8 cellular contexts compared by ENCODE assay signal in the genomic region with DNA sequence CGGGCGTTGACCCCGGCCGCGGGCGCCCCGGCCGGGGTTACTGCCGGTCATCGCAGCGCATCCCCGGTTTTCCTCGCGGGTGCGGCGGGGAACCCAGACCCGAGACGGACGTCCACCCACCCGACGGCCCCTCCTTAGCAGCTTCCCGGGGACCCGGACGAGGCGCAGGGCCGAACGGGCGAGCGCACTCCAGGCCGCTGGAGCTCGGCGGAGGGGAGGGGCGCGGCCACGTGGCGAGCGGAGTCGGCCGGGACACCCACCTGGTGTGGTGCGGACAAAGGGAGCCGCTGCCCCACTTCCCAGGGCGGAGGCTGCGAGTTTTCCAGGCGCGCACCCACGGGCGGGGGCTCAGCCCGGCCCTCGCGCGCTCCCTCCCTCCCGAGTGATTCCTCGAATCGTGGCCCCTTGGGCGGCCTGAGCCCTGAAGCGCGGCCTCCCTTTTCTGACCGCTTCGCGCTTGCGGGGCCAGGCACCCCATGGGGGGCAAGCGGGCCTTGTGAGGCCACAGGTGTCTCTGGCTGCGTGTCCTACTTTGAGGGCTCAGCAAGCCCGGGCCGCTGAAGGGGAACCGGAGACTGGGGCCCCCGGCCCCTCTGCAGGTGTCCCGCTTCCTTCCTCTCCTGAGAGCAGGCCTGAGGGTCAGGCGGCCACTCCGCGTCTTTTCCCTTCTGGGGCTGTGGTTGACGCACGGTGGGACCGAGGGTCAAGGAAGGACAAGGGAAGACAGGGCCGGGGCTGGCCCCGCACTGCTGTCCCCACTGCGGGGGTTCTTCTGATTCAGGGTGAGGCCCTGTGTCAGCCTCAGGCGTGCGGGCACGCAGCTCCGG. TPM values are rescaled to one million over a fixed set of nuclear protein-coding genes. Genes with fewer than 3 reads are reported as not detected.
DNase-seq lines count a peak whose midpoint lies in the region; ATAC-seq and TF ChIP-seq lines count a peak whose summit lies in the region.

No MANE protein-coding gene starts in this region.

- peak; percentile 15 for ATAC-seq in HG02678 (IDR thresholded peaks at IDR 0.05; ENCODE audit: unreplicated experiment)

- H3K36me3 ChIP-seq in PC-9 (ENCODE audit: low read depth) (no peaks in the 10 kb centered on the region), muscle layer of colon (ENCODE audit: insufficient read depth, low read length) (peaks cover 5% of the 10 kb centered on the region)

- H3K4me1 Mint-ChIP-seq in dendritic cell treated with granulocyte-macrophage colony-stimulating factor and Interleukin-4, amounts not matched to agents 40 ng/mL and 50 ng/mL, for 4 days (ENCODE audit: low read depth) = peaks cover 39% of the 10 kb centered on the region

- peaks cover 35% of the 10 kb centered on the region for H3K79me2 ChIP-seq in PC-9 (ENCODE audit: low read depth)

- H3K4me3 ChIP-seq in PC-9 (peak overlapping the region; percentile 54; the same call in 1 of the 2 replicates), muscle layer of colon (ENCODE audit: low read depth in 1 of 2, low read length in 2 of 2) (peak overlapping the region; percentile 66 to 74)

- H3K27ac ChIP-seq in PC-9 = peak overlapping the region; percentile 88
- peak overlapping the region; percentile 95 for H3K27ac ChIP-seq in muscle layer of colon (ENCODE audit: low read depth, low read length)

- H3K27me3 ChIP-seq in PC-9 (ENCODE audit: insufficient read depth, low read depth) = no peaks in the 10 kb centered on the region
- no peaks in the 10 kb centered on the region for H3K27me3 ChIP-seq in muscle layer of colon (ENCODE audit: control insufficient read depth in 1 of 2, insufficient read depth in 2 of 2, low read length in 2 of 2)

- no peaks in the 10 kb centered on the region for H3K9me2 ChIP-seq in PC-9 (ENCODE audit: insufficient read depth)

- H3F3A ChIP-seq in PC-9 (ENCODE audit: insufficient read depth, low read depth) = peaks cover 19% of the 10 kb centered on the region

- H3K9me3 ChIP-seq in PC-9 (ENCODE audit: insufficient read depth, low read depth) (no peaks in the 10 kb centered on the region), muscle layer of colon (ENCODE audit: low read length) (no peaks in the 10 kb centered on the region)

- H2AFZ ChIP-seq in PC-9 = no peak overlapping the region; the same call in 1 of the 2 replicates

- TSS peak; percentile 41 for BruUV-seq in PC-9 (replicated peaks; lab: Mats Ljungman, UMichigan)

- in situ Hi-C loops in ACHN (cut with HindIII; ENCODE audit: low pct_ligation_motif_present, low pct_unique_long_range_greater_than_20kb, low sequenced_read_pairs) = no loop called here

- H3K9ac ChIP-seq in muscle layer of colon (ENCODE audit: low read length) = no peak overlapping the region

- CTCF ChIA-PET in PC-9 (lab: Charles Lee) = interaction anchor here (1.5 kb wide), 1 partner anchor 61 kb away, joined by 3 read pairs; a partner anchor contains a TSS

- DNase-seq in NCI-H2227 (lab: John Stamatoyannopoulos, UW; ENCODE audit: unreplicated experiment) = peak; percentile 57
- no peak for DNase-seq in NCI-H2227 treated with DMSO at 0.1 percent for 48 hours (lab: John Stamatoyannopoulos, UW)
- DNase-seq in PC-9 = no peak
- DNase-seq in NCI-H510A (lab: John Stamatoyannopoulos, UW) = no peak
- no peak for DNase-seq in ACHN

- H3K9me3 Mint-ChIP-seq in dendritic cell treated with granulocyte-macrophage colony-stimulating factor and Interleukin-4, amounts not matched to agents 40 ng/mL and 50 ng/mL, for 4 days = no peaks in the 10 kb centered on the region

- POLR2A ChIA-PET in PC-9 (lab: Charles Lee; ENCODE audit: unreplicated experiment) = interaction anchor here (0.6 to 0.7 kb wide), 3 partner anchors 136 to 585 kb away, joined by 3 to 4 read pairs (median 3); no protein-coding TSS in a partner anchor

- peaks cover 49% of the 10 kb centered on the region for H3K4me1 ChIP-seq in PC-9 (replicated peaks; ENCODE audit: insufficient read depth)
- H3K4me1 ChIP-seq in muscle layer of colon (ENCODE audit: insufficient read depth, low read length) = peaks cover 36% of the 10 kb centered on the region

- peaks cover 5% of the 10 kb centered on the region for H3K27me3 Mint-ChIP-seq in dendritic cell treated with granulocyte-macrophage colony-stimulating factor and Interleukin-4, amounts not matched to agents 40 ng/mL and 50 ng/mL, for 4 days

- peaks cover 45% of the 10 kb centered on the region for H3K36me3 Mint-ChIP-seq in dendritic cell treated with granulocyte-macrophage colony-stimulating factor and Interleukin-4, amounts not matched to agents 40 ng/mL and 50 ng/mL, for 4 days (ENCODE audit: low read depth)

- intact Hi-C loops in PC-9 (cut with micrococcal nuclease; ENCODE audit: unreplicated experiment) = loop anchor here (1.0 to 5.0 kb wide), 3 partner anchors 7 to 76 kb away; a partner anchor contains a TSS
- intact Hi-C loops in dendritic cell treated with granulocyte-macrophage colony-stimulating factor and Interleukin-4, amounts not matched to agents 40 ng/mL and 50 ng/mL, for 4 days (cut with micrococcal nuclease) = no loop called here

- peak overlapping the region; percentile 91 for H3K27ac Mint-ChIP-seq in dendritic cell treated with granulocyte-macrophage colony-stimulating factor and Interleukin-4, amounts not matched to agents 40 ng/mL and 50 ng/mL, for 4 days

- peak overlapping the region; percentile 84 for H3K4me2 ChIP-seq in PC-9

- H4K20me1 ChIP-seq in PC-9 (ENCODE audit: insufficient read depth) = peaks cover 25% of the 10 kb centered on the region

- peak overlapping the region; percentile 81 for H3K4me3 Mint-ChIP-seq in dendritic cell treated with granulocyte-macrophage colony-stimulating factor and Interleukin-4, amounts not matched to agents 40 ng/mL and 50 ng/mL, for 4 days

- no peak for TF ChIP-seq CTCF in PC-9 (conservative IDR thresholded peaks at IDR 0.05)

RNA-seq across cellular contexts. Expression of a gene that starts 1.1 kb away (rescaled TPM):
- 455 and 658 TPM in 2 replicates for total RNA-seq in PC-9 (2021)

RNA-seq across cellular contexts. Expression of a gene that starts 33.5 kb away (rescaled TPM):
- 138 and 175 TPM in 2 replicates for total RNA-seq in PC-9 (2021)

RNA-seq across cellular contexts. Expression of a gene that starts 47.5 kb away (rescaled TPM):
- total RNA-seq in PC-9 (2021) = 121 and 124 TPM in 2 replicates

RNA-seq across cellular contexts. Expression of a gene that starts 47.5 kb away (rescaled TPM):
- 40.4 and 49.1 TPM in 2 replicates for total RNA-seq in PC-9 (2021)
